13 cellular contexts compared by ENCODE assay signal in the genomic region with DNA sequence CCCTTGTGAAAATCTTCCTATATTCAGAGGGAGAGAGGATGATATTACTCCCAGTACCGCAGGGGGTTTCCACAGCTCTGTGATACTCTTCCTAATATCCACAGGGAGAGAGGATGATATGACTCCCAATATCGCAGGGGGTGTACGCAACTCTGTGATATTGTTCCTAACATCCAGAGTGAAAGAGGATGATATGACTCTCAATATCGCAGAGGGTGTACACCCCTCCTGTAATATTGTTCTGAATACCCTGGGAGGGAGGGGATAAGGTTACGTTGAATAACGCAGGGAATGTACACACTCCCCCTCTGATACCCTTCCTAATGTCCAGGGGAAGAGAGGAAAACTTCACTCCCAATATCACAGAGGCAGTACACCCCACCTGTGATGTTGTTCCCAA. TPM values are rescaled to one million over a fixed set of nuclear protein-coding genes. Genes with fewer than 3 reads are reported as not detected.
"Had no signal": no experiment of that assay in that cellular context is flagged by ENCODE, and none has a peak within 500 bp of the region (broad histone marks: within the 10 kb centered on the region; RNA-seq: fewer than 3 reads in every experiment).

No MANE protein-coding gene starts in this region.

RNA-seq across cellular contexts. Expression of a gene that starts 30.4 kb away (rescaled TPM):
- total RNA-seq: stomach, subcutaneous adipose tissue, suprapubic skin, temporal lobe, thoracic aorta, thyroid gland, tibial nerve, transverse colon, upper lobe of right lung, urinary bladder, uterus, vagina had no signal

RNA-seq across cellular contexts. Expression of a gene that starts 54.2 kb away (rescaled TPM):
- total RNA-seq: stomach, transverse colon, ureter, urinary bladder had no signal
